ENCODE assay signal across 2 cellular contexts in the genomic region with DNA sequence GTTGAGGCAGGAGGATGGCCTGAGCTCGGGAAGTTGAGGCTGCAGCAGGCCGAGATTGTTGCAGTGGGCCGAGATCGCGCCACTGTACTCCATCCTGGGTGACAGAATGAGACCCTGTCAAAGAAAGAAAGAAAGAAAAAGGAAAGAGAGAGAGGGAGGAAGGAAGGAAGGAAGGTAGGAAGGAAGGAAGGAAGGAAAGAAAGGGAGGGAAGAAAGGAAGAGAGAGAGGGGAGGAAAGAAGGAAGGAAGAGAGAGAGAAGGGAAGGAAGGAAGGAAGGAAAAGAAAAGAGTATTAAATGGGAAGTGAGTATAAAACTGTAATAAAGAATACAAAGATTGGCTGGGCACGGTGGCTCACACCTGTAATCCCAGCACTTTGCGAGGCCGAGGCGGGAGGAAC.
TF ChIP-seq lines count a peak whose summit lies in the region.

No MANE protein-coding gene starts in this region.

TF ChIP-seq in HEK293, 187 proteins besides CTCF, POLR2A, EP300 and RAD21:
- TF ChIP-seq BCL11A (tag by site-specific recombination; IDR thresholded peaks at IDR 0.05; ENCODE audit: low read depth) (no peak), ZNF366 (tag by site-specific recombination; conservative IDR thresholded peaks at IDR 0.05) (peak; percentile 86)

TF ChIP-seq in K562, 482 proteins besides CTCF, POLR2A, EP300 and RAD21:
- TF ChIP-seq BCLAF1 (IDR thresholded peaks at IDR 0.05; ENCODE audit: borderline replicate concordance in 1 of 2, control insufficient read depth in 1 of 2, low read depth in 2 of 2, low read length in 1 of 2) (0 out of 4 replicates have a peak, but pooled peaks of 1 of the 2 experiments have one; percentile 43), MCM3 (IDR thresholded peaks at IDR 0.05) (0 out of 2 replicates have a peak, but pooled peaks have one; percentile 53), ZNF695 (CRISPR knock-in tag; IDR thresholded peaks at IDR 0.05) (no peak), ARID1B (IDR thresholded peaks at IDR 0.05) (0 out of 2 replicates have a peak, but pooled peaks have one; percentile 9), TRIM25 (IDR thresholded peaks at IDR 0.05; ENCODE audit: borderline replicate concordance) (0 out of 2 replicates have a peak, but pooled peaks have one; percentile 38), ZNF407 (IDR thresholded peaks at IDR 0.05; ENCODE audit: low read depth) (peak; percentile 31; the same call in 1 of the 2 replicates), HBP1 (CRISPR knock-in tag; IDR thresholded peaks at IDR 0.05) (0 out of 2 replicates have a peak, but pooled peaks have one; percentile 62), ZBTB2 (IDR thresholded peaks at IDR 0.05) (0 out of 2 replicates have a peak, but pooled peaks have one; percentile 31), PHB2 (IDR thresholded peaks at IDR 0.05; ENCODE audit: low read depth) (0 out of 2 replicates have a peak, but pooled peaks have one; percentile 47), ARHGAP35 (IDR thresholded peaks at IDR 0.05; ENCODE audit: partially characterized antibody) (peak; percentile 35), HLTF (IDR thresholded peaks at IDR 0.05) (0 out of 2 replicates have a peak, but pooled peaks have one; percentile 55), SMARCA5 (IDR thresholded peaks at IDR 0.05) (peak; percentile 42; the same call in 1 of the 2 replicates), MTA1 (IDR thresholded peaks at IDR 0.05; ENCODE audit: borderline replicate concordance) (0 out of 2 replicates have a peak, but pooled peaks have one; percentile 28), EHMT2 (IDR thresholded peaks at IDR 0.05) (0 out of 2 replicates have a peak, but pooled peaks have one; percentile 17), ETS2 (tag; IDR thresholded peaks at IDR 0.05; ENCODE audit: borderline replicate concordance, poor library complexity, severe bottlenecking) (no peak), MCM7 (IDR thresholded peaks at IDR 0.05) (peak in 1 of 2 experiments; percentile 93; a peak in 1 of 4 replicates), RFX1 (IDR thresholded peaks at IDR 0.05) (no peak), HDAC1 (IDR thresholded peaks at IDR 0.05) (peak in 1 of 2 experiments; percentile 44; a peak in 1 of 4 replicates), ARID2 (IDR thresholded peaks at IDR 0.05) (0 out of 2 replicates have a peak, but pooled peaks have one; percentile 22)
- TF ChIP-seq, protein P1, sequence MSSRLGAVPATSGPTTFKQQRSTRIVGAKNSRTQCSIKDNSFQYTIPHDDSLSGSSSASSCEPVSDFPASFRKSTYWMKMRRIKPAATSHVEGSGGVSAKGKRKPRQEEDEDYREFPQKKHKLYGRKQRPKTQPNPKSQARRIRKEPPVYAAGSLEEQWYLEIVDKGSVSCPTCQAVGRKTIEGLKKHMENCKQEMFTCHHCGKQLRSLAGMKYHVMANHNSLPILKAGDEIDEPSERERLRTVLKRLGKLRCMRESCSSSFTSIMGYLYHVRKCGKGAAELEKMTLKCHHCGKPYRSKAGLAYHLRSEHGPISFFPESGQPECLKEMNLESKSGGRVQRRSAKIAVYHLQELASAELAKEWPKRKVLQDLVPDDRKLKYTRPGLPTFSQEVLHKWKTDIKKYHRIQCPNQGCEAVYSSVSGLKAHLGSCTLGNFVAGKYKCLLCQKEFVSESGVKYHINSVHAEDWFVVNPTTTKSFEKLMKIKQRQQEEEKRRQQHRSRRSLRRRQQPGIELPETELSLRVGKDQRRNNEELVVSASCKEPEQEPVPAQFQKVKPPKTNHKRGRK (tag; IDR thresholded peaks at IDR 0.05): peak; percentile 91
- TF ChIP-seq, protein P2, sequence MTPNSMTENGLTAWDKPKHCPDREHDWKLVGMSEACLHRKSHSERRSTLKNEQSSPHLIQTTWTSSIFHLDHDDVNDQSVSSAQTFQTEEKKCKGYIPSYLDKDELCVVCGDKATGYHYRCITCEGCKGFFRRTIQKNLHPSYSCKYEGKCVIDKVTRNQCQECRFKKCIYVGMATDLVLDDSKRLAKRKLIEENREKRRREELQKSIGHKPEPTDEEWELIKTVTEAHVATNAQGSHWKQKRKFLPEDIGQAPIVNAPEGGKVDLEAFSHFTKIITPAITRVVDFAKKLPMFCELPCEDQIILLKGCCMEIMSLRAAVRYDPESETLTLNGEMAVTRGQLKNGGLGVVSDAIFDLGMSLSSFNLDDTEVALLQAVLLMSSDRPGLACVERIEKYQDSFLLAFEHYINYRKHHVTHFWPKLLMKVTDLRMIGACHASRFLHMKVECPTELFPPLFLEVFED (CRISPR knock-in tag; conservative IDR thresholded peaks at IDR 0.05): no peak
- TF ChIP-seq, protein P3, sequence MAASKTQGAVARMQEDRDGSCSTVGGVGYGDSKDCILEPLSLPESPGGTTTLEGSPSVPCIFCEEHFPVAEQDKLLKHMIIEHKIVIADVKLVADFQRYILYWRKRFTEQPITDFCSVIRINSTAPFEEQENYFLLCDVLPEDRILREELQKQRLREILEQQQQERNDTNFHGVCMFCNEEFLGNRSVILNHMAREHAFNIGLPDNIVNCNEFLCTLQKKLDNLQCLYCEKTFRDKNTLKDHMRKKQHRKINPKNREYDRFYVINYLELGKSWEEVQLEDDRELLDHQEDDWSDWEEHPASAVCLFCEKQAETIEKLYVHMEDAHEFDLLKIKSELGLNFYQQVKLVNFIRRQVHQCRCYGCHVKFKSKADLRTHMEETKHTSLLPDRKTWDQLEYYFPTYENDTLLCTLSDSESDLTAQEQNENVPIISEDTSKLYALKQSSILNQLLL (CRISPR knock-in tag; IDR thresholded peaks at IDR 0.05; ENCODE audit: borderline replicate concordance): no peak
- TF ChIP-seq, protein P4, sequence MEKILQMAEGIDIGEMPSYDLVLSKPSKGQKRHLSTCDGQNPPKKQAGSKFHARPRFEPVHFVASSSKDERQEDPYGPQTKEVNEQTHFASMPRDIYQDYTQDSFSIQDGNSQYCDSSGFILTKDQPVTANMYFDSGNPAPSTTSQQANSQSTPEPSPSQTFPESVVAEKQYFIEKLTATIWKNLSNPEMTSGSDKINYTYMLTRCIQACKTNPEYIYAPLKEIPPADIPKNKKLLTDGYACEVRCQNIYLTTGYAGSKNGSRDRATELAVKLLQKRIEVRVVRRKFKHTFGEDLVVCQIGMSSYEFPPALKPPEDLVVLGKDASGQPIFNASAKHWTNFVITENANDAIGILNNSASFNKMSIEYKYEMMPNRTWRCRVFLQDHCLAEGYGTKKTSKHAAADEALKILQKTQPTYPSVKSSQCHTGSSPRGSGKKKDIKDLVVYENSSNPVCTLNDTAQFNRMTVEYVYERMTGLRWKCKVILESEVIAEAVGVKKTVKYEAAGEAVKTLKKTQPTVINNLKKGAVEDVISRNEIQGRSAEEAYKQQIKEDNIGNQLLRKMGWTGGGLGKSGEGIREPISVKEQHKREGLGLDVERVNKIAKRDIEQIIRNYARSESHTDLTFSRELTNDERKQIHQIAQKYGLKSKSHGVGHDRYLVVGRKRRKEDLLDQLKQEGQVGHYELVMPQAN (IDR thresholded peaks at IDR 0.05; ENCODE audit: borderline replicate concordance): peak; percentile 38; the same call in 1 of the 2 replicates
